In the genomic region with DNA sequence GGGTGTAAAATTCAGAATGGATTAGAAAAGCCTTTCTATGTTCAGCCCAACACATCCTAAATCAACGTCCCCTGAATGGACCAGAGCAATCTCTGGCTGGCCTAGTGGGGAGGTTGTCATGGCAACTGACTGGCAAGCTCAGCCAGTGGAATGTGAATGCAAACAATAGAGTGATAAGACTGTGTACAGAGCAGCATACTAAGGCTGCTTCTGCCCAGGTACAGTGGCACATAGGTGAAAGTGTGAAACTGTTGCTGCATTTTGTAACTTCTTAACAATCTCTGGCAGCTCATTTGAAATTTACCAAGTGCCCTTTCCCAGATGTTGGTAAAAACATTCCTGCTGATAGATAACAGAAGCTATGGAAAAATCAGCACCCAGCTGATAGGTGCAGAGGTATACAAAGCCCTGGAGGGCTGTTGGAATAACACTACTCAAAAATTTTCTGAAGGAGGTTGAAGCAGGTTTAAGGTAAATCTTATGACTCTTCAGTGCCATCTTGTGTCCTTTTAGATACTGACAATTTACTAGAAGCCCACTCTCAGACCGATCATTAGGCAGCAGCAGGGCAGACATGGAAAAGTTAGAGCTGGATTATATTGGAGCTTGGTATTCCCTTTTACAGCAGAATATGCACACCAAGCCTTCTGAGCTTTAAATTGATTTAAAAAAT, we compare ENCODE assay signal across 8 cellular contexts.
DNase-seq lines count a peak whose midpoint lies in the region; ATAC-seq and TF ChIP-seq lines count a peak whose summit lies in the region.

No MANE protein-coding gene starts in this region.

- DNase-seq in NCI-H1417 (lab: John Stamatoyannopoulos, UW): peak; percentile 48 to 73 (median 53)
- no peak for DNase-seq in NCI-H1417 treated with DMSO at 0.1 percent for 48 hours (lab: John Stamatoyannopoulos, UW)
- DNase-seq in NT2/D1 (ENCODE audit: low read depth, low spot score): peak; percentile 23
- peak; percentile 28 to 50 for DNase-seq in dermis microvascular lymphatic vessel endothelial cell (ENCODE audit: low read depth in 2 of 2)
- DNase-seq in lower lobe of right lung: peak; percentile 66

- H3K27ac ChIP-seq in lower lobe of right lung: no peak overlapping the region

- intact Hi-C loops in lower lobe of right lung (cut with DNase I): loop anchor here (10.0 kb wide), 1 partner anchor 355 kb away; the partner anchor contains the start of gene GAPT

- H3K9ac ChIP-seq in NT2/D1 (ENCODE audit: insufficient read length, low read depth): no peak overlapping the region

- no peaks in the 10 kb centered on the region for H3K9me3 ChIP-seq in NT2/D1 (ENCODE audit: insufficient read depth, low read length)
- H3K9me3 ChIP-seq in lower lobe of right lung: no peaks in the 10 kb centered on the region

- TF ChIP-seq CTCF in lower lobe of right lung (IDR thresholded peaks at IDR 0.05): peak; percentile 48

- H3K36me3 ChIP-seq in NT2/D1 (ENCODE audit: insufficient read depth, insufficient read length, low read length) (no peaks in the 10 kb centered on the region), lower lobe of right lung (no peaks in the 10 kb centered on the region)

- no peaks in the 10 kb centered on the region for H3K27me3 ChIP-seq in NT2/D1 (ENCODE audit: insufficient read depth, insufficient read length)
- H3K27me3 ChIP-seq in lower lobe of right lung (ENCODE audit: low read depth): no peaks in the 10 kb centered on the region

- H3K4me3 ChIP-seq in NT2/D1 (ENCODE audit: insufficient read length, low read depth) (no peak overlapping the region), lower lobe of right lung (no peak overlapping the region)

- H3K4me1 ChIP-seq in NT2/D1 (ENCODE audit: insufficient read depth, insufficient read length): peaks cover 2% of the 10 kb centered on the region
- peaks cover 12% of the 10 kb centered on the region for H3K4me1 ChIP-seq in lower lobe of right lung

- ATAC-seq in HG02763 (IDR thresholded peaks at IDR 0.05; ENCODE audit: unreplicated experiment) (peak; percentile 53), lower lobe of right lung (peak; percentile 92 to 96), GM21529 (IDR thresholded peaks at IDR 0.05; ENCODE audit: unreplicated experiment) (no peak), GM21528 (IDR thresholded peaks at IDR 0.05; ENCODE audit: low FRiP score, unreplicated experiment) (no peak)

Comparison
In these comparisons a context has a peak if more than half of its experiments do, and no peak if none do; other contexts are left out.
1. ATAC-seq: peak in HG02763 (single experiment) and lower lobe of right lung (2 of 2); none in GM21529 (single experiment) and GM21528 (single experiment).